ENCODE assay signal across 1 cellular context in the genomic region with DNA sequence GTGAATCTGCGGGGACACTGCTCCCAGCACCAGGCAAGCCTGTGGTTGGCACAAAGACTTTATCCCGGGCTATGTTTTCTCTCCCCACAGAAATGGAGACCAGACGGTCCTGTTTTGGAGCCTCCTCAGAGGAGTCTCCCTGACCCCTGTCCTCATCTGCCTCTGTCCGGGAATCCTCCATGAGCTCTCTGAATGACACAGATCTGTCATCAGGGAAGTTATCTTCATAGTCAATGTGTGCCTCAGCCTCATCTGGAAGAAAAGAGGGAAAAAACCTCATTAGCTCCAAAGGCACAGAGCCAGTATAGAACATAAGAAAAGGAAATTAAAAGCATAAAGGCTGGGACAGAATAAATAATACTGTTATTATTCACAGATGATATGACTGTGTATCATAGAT.
TF ChIP-seq lines count a peak whose summit lies in the region.

No MANE protein-coding gene starts in this region.

TF ChIP-seq in A549, 52 proteins besides CTCF, POLR2A, EP300 and RAD21 (continued from another document):
- TF ChIP-seq GATA3 (IDR thresholded peaks at IDR 0.05; ENCODE audit: borderline replicate concordance): no peak
- TF ChIP-seq SMC3 (IDR thresholded peaks at IDR 0.05): no peak
- TF ChIP-seq ZFP36 (IDR thresholded peaks at IDR 0.05; ENCODE audit: borderline replicate concordance, partially characterized antibody): no peak
- no peak for TF ChIP-seq RCOR1 (IDR thresholded peaks at IDR 0.05; ENCODE audit: low read depth, low read length)
